In genomic region chr1:25566730-25567341, GRCh38 we compare ENCODE assay signal across 1 cellular context.
TF ChIP-seq lines count a peak whose summit lies in the region.

No MANE protein-coding gene starts in this region.

TF ChIP-seq in SK-N-SH treated with all-trans-retinoic acid at 6 μM for 48 hours, 23 proteins besides CTCF, POLR2A, EP300 and RAD21 (continued from another document):
- TF ChIP-seq, protein P1, sequence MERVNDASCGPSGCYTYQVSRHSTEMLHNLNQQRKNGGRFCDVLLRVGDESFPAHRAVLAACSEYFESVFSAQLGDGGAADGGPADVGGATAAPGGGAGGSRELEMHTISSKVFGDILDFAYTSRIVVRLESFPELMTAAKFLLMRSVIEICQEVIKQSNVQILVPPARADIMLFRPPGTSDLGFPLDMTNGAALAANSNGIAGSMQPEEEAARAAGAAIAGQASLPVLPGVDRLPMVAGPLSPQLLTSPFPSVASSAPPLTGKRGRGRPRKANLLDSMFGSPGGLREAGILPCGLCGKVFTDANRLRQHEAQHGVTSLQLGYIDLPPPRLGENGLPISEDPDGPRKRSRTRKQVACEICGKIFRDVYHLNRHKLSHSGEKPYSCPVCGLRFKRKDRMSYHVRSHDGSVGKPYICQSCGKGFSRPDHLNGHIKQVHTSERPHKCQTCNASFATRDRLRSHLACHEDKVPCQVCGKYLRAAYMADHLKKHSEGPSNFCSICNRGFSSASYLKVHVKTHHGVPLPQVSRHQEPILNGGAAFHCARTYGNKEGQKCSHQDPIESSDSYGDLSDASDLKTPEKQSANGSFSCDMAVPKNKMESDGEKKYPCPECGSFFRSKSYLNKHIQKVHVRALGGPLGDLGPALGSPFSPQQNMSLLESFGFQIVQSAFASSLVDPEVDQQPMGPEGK (CRISPR knock-in tag; IDR thresholded peaks at IDR 0.05; ENCODE audit: borderline replicate concordance): no peak
- TF ChIP-seq ESRRG (CRISPR knock-in tag; IDR thresholded peaks at IDR 0.05) (no peak), ZNF8 (CRISPR knock-in tag; IDR thresholded peaks at IDR 0.05) (no peak), ZC3H10 (CRISPR knock-in tag; IDR thresholded peaks at IDR 0.05) (no peak)
